18 cellular contexts compared by ENCODE assay signal in genomic region chr13:19057588-19058340, GRCh38.
DNase-seq lines count a peak whose midpoint lies in the region; ATAC-seq, FAIRE-seq and TF ChIP-seq lines count a peak whose summit lies in the region.
"Had no signal": no experiment of that assay in that cellular context is flagged by ENCODE, and none has a peak within 500 bp of the region (broad histone marks: within the 10 kb centered on the region; RNA-seq: fewer than 3 reads in every experiment).

No MANE protein-coding gene starts in this region.

- H3K79me1 ChIP-seq in IMR-90 (ENCODE audit: low read depth in 1 of 2, low read length in 2 of 2): no peaks in the 10 kb centered on the region
- H3K79me1 ChIP-seq in neuronal stem cell (ENCODE audit: low read depth, low read length): no peaks in the 10 kb centered on the region

- peak overlapping the region; percentile 42 for H2AK9ac ChIP-seq in IMR-90 (replicated peaks; ENCODE audit: low read depth, low read length, poor library complexity)

- H3K9ac ChIP-seq in IMR-90 (ENCODE audit: low read depth, low read length) (no peak overlapping the region), neuronal stem cell (ENCODE audit: low read depth, low read length, poor library complexity) (no peak overlapping the region)
- H3K9ac ChIP-seq: GM23248 had no signal

- H3K27me3 ChIP-seq in IMR-90 (ENCODE audit: control insufficient read depth, insufficient read depth, low read length): no peaks in the 10 kb centered on the region
- H3K27me3 ChIP-seq in bronchial epithelial cell (ENCODE audit: control insufficient read depth, insufficient read depth, low read length): no peaks in the 10 kb centered on the region
- no peaks in the 10 kb centered on the region for H3K27me3 ChIP-seq in neuronal stem cell (ENCODE audit: control insufficient read depth in 3 of 3, insufficient read depth in 3 of 3, low read depth in 1 of 3, low read length in 3 of 3)

- H4K91ac ChIP-seq in IMR-90 (ENCODE audit: insufficient read depth, low read depth, low read length) (no peak overlapping the region), neuronal stem cell (ENCODE audit: low read depth, low read length, poor library complexity) (no peak overlapping the region)

- 75% methylated on average over 4 of the region's 10 CpGs; no CpG with 5 or more reads in 1 of the 2 experiments for WGBS in IMR-90 (ENCODE audit: extremely low coverage in 2 of 2, insufficient read length in 1 of 2), 2 experiments
- WGBS in neuronal stem cell (ENCODE audit: extremely low coverage in 2 of 2, insufficient read length in 2 of 2, insufficient replicate concordance in 1 of 2), 2 donors: no CpG with 5 or more reads among the region's 10 CpGs

- POLR2A ChIA-PET in IMR-90 (lab: Charles Lee; ENCODE audit: unreplicated experiment): no interaction called here

- H3K23ac ChIP-seq in IMR-90 (ENCODE audit: low read depth, low read length): no peak overlapping the region
- H3K23ac ChIP-seq in neuronal stem cell (ENCODE audit: low read depth, low read length, poor library complexity): no peak overlapping the region

- H2AK5ac ChIP-seq in IMR-90 (ENCODE audit: low read depth, low read length): no peak overlapping the region
- no peak overlapping the region for H2AK5ac ChIP-seq in neuronal stem cell (ENCODE audit: low read depth, low read length)

- H3K9me1 ChIP-seq in IMR-90 (ENCODE audit: insufficient read depth, low read length): no peaks in the 10 kb centered on the region

- no peak overlapping the region for H2BK5ac ChIP-seq in IMR-90 (ENCODE audit: low read depth, low read length, poor library complexity, severe bottlenecking)
- H2BK5ac ChIP-seq in neuronal stem cell (ENCODE audit: low read length): no peak overlapping the region

- intact Hi-C loops in IMR-90 (cut with micrococcal nuclease): no loop called here

- DNase-seq in IMR-90 (no peak), bronchial epithelial cell (ENCODE audit: low read depth) (no peak), neuronal stem cell (ENCODE audit: low spot score) (no peak), ureter (ENCODE audit: low spot score) (peak; percentile 28), GM12891 (ENCODE audit: insufficient read length, low spot score) (no peak), HuH-7 (ENCODE audit: low spot score) (no peak)
- DNase-seq: C1 segment of cervical spinal cord; Calu3; CD4-positive, alpha-beta memory T cell; COR-L47; DMS79; EL; GF-D8; GM23248; H7; HCEC 1CT had no signal

- ATAC-seq in IMR-90 (ENCODE audit: low read depth): no peak

- H3K4me3 ChIP-seq in IMR-90 (ENCODE audit: insufficient read depth, low read depth, low read length) (no peak overlapping the region), bronchial epithelial cell (ENCODE audit: low read depth, low read length) (no peak overlapping the region), neuronal stem cell (ENCODE audit: low read length in 2 of 2) (no peak overlapping the region)
- H3K4me3 ChIP-seq: GM23248 had no signal

- H3K14ac ChIP-seq in IMR-90 (replicated peaks; ENCODE audit: low read depth, low read length): no peak overlapping the region
- no peak overlapping the region for H3K14ac ChIP-seq in neuronal stem cell (ENCODE audit: low read length)

- H2BK15ac ChIP-seq in IMR-90 (ENCODE audit: low read depth, low read length): no peak overlapping the region
- no peak overlapping the region for H2BK15ac ChIP-seq in neuronal stem cell (ENCODE audit: low read length)

- H3K4me2 ChIP-seq in IMR-90 (ENCODE audit: low read depth, low read length) (no peak overlapping the region), neuronal stem cell (ENCODE audit: insufficient read depth, low read length, poor library complexity, severe bottlenecking) (no peak overlapping the region)

- H3K36me3 ChIP-seq in IMR-90 (ENCODE audit: control insufficient read depth, insufficient read depth, low read length) (no peaks in the 10 kb centered on the region), bronchial epithelial cell (ENCODE audit: control insufficient read depth, insufficient read depth, low read length) (no peaks in the 10 kb centered on the region), neuronal stem cell (replicated peaks in 1 of 2; ENCODE audit: control insufficient read depth in 2 of 2, insufficient read depth in 2 of 2, low read length in 2 of 2) (no peaks in the 10 kb centered on the region)

- in situ Hi-C loops in IMR-90 (cut with MboI; ENCODE audit: low sequenced_read_pairs): no loop called here

- no peak overlapping the region for H2AFZ ChIP-seq in IMR-90 (replicated peaks; ENCODE audit: low read length, poor library complexity)
- no peak overlapping the region for H2AFZ ChIP-seq in neuronal stem cell (ENCODE audit: low read length)
- H2AFZ ChIP-seq: GM23248 had no signal

- no peak for TF ChIP-seq CTCF in IMR-90 (conservative IDR thresholded peaks at IDR 0.05; ENCODE audit: low read depth, low read length)
- TF ChIP-seq CTCF in bronchial epithelial cell (IDR thresholded peaks at IDR 0.05; ENCODE audit: insufficient read depth, low read length, severe bottlenecking): no peak

- peaks cover 71% of the 10 kb centered on the region for H3K9me3 ChIP-seq in IMR-90 (ENCODE audit: control insufficient read depth, insufficient read depth, low read length)
- H3K9me3 ChIP-seq in neuronal stem cell (replicated peaks in 1 of 2; ENCODE audit: control insufficient read depth in 2 of 2, insufficient read depth in 1 of 2, low read depth in 1 of 2, low read length in 2 of 2): peaks cover 0 to 87% of the 10 kb centered on the region in 2 donors

- H3K4me1 ChIP-seq in IMR-90 (ENCODE audit: control insufficient read depth, insufficient read depth, low read length): no peaks in the 10 kb centered on the region
- H3K4me1 ChIP-seq in neuronal stem cell (ENCODE audit: control insufficient read depth in 2 of 2, insufficient read depth in 1 of 2, low read depth in 1 of 2, low read length in 2 of 2): no peaks in the 10 kb centered on the region

- no peak overlapping the region for H4K8ac ChIP-seq in IMR-90 (ENCODE audit: low read depth in 2 of 2, low read length in 2 of 2)
- H4K8ac ChIP-seq in neuronal stem cell (ENCODE audit: low read depth, low read length): peak overlapping the region; percentile 10

- H4K5ac ChIP-seq in IMR-90 (ENCODE audit: low read depth, low read length): no peak overlapping the region

- no TSS peak for BruUV-seq in IMR-90 (replicated peaks; lab: Mats Ljungman, UMichigan)

- H3K27ac ChIP-seq in IMR-90 (ENCODE audit: insufficient read depth, low read length) (no peak overlapping the region), neuronal stem cell (replicated peaks; ENCODE audit: low read length) (no peak overlapping the region)
- H3K27ac ChIP-seq: GM23248 had no signal

- H2BK12ac ChIP-seq in neuronal stem cell (ENCODE audit: low read length): no peak overlapping the region

- no peak overlapping the region for H3K56ac ChIP-seq in IMR-90 (ENCODE audit: extremely low read depth, insufficient read depth, low read length)

- dilution Hi-C loops in IMR-90 (cut with HindIII; ENCODE audit: low sequenced_read_pairs, unreplicated experiment): no loop called here

- no peak overlapping the region for H2BK120ac ChIP-seq in IMR-90 (ENCODE audit: low read depth, low read length)
- H2BK120ac ChIP-seq in neuronal stem cell (ENCODE audit: low read depth, low read length): no peak overlapping the region

- no peak overlapping the region for H3K18ac ChIP-seq in IMR-90 (ENCODE audit: low read depth, low read length)
- no peak overlapping the region for H3K18ac ChIP-seq in neuronal stem cell (ENCODE audit: low read length)

- TF ChIP-seq POLR2A in IMR-90 (IDR thresholded peaks at IDR 0.05; ENCODE audit: low read depth, low read length) (no peak), GM12891 (IDR thresholded peaks at IDR 0.05; ENCODE audit: low read depth, low read length) (no peak)

- FAIRE-seq in bronchial epithelial cell (lab: Jason Lieb, UNC) (peak; percentile 32), GM12891 (lab: Jason Lieb, UNC) (no peak)
- FAIRE-seq: GM12892, H1 had no signal

- H2BK20ac ChIP-seq in IMR-90 (ENCODE audit: low read depth, low read length): no peak overlapping the region

- no peak for TF ChIP-seq RAD21 in IMR-90 (IDR thresholded peaks at IDR 0.05; ENCODE audit: low read length)

- H3K4ac ChIP-seq in IMR-90 (ENCODE audit: low read depth, low read length) (no peak overlapping the region), neuronal stem cell (ENCODE audit: low read length) (no peak overlapping the region)

- CTCF ChIA-PET in IMR-90 (lab: Yijun Ruan, JAX): no interaction called here

- H4K20me1 ChIP-seq in IMR-90 (ENCODE audit: insufficient read depth, low read length): no peaks in the 10 kb centered on the region

TF ChIP-seq in IMR-90, 13 proteins besides CTCF, POLR2A, EP300 and RAD21 (continues in another document):
- TF ChIP-seq NFE2L2 (IDR thresholded peaks at IDR 0.05; ENCODE audit: low read depth, low read length) (no peak), ELK1 (IDR thresholded peaks at IDR 0.05; ENCODE audit: borderline replicate concordance, low read depth, low read length) (no peak), CHD1 (IDR thresholded peaks at IDR 0.05; ENCODE audit: low read depth, low read length) (no peak)

TF ChIP-seq in GM12891, 5 proteins besides CTCF, POLR2A, EP300 and RAD21:
- no peak for TF ChIP-seq TAF1 (IDR thresholded peaks at IDR 0.05; ENCODE audit: low read depth, low read length)
- no peak for TF ChIP-seq SPI1 (IDR thresholded peaks at IDR 0.05; ENCODE audit: low read depth, low read length)
- no peak for TF ChIP-seq PAX5 (IDR thresholded peaks at IDR 0.05; ENCODE audit: insufficient read depth, low read length, severe bottlenecking)
- no peak for TF ChIP-seq POLR2AphosphoS5 (IDR thresholded peaks at IDR 0.05; ENCODE audit: low read depth, low read length)
- TF ChIP-seq POU2F2 (IDR thresholded peaks at IDR 0.05; ENCODE audit: low read depth, low read length): no peak
